17 cellular contexts compared by ENCODE assay signal in the genomic region with DNA sequence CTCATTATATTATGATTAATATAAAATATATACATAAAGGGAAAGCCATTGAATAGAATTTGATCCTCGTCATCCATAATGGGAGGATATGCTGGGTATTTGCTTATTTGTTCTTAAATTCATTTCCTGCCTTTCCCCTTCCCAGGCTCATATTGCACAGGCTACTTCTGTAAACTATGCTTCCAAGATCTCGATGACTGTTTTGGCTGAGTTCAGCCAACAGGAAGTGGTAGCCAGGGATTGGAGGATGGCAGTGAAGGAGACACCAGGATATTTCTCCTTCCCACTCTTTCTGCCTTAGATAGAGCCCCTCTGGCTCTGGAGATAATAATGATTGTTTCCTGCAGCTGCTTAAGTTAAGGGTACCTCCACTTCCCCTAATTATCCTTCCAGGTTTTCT. TPM values are rescaled to one million over a fixed set of nuclear protein-coding genes. Genes with fewer than 3 reads are reported as not detected.
A peak's percentile ranks its signal among the peaks of the same experiment; 100 is the strongest.
DNase-seq lines count a peak whose midpoint lies in the region; ATAC-seq, FAIRE-seq and TF ChIP-seq lines count a peak whose summit lies in the region.
"Had no signal": no experiment of that assay in that cellular context is flagged by ENCODE, and none has a peak within 500 bp of the region (broad histone marks: within the 10 kb centered on the region; RNA-seq: fewer than 3 reads in every experiment).

No MANE protein-coding gene starts in this region.

- dilution Hi-C loops in keratinocyte (cut with MboI; ENCODE audit: extremely low pct_ligation_motif_present, low sequenced_read_pairs): no loop called here

- H3K9me1 ChIP-seq in keratinocyte (ENCODE audit: control insufficient read depth, extremely low read depth, insufficient read depth, low read length): no peaks in the 10 kb centered on the region

- TF ChIP-seq POLR2A in thyroid gland (IDR thresholded peaks at IDR 0.05): no peak

- H3K9ac ChIP-seq in keratinocyte (ENCODE audit: control insufficient read depth, extremely low read depth, insufficient read depth, low read length): no peak overlapping the region

- intact Hi-C loops in thyroid gland (cut with DNase I): no loop called here

- H3K36me3 ChIP-seq in MG63: no peaks in the 10 kb centered on the region
- H3K36me3 ChIP-seq in bronchial epithelial cell (ENCODE audit: control insufficient read depth, insufficient read depth, low read length): no peaks in the 10 kb centered on the region
- H3K36me3 ChIP-seq in keratinocyte (ENCODE audit: control insufficient read depth in 2 of 2, extremely low read depth in 1 of 2, insufficient read depth in 2 of 2, low read length in 2 of 2): no peaks in the 10 kb centered on the region
- no peaks in the 10 kb centered on the region for H3K36me3 ChIP-seq in thyroid gland

- TF ChIP-seq CTCF in bronchial epithelial cell (IDR thresholded peaks at IDR 0.05; ENCODE audit: insufficient read depth, low read length, severe bottlenecking) (no peak), keratinocyte (optimal IDR thresholded peaks at IDR 0.05 in 1 of 3, IDR thresholded peaks at IDR 0.05 in 1 of 3, conservative IDR thresholded peaks at IDR 0.05 in 1 of 3; ENCODE audit: extremely low read depth in 1 of 3, insufficient read depth in 2 of 3, low read length in 3 of 3) (no peak), thyroid gland (IDR thresholded peaks at IDR 0.05) (no peak)

- H4K20me1 ChIP-seq in keratinocyte (ENCODE audit: control insufficient read depth, extremely low read depth, insufficient read depth, low read length): no peaks in the 10 kb centered on the region

- DNase-seq in COLO829 (ENCODE audit: low spot score) (peak; percentile 11), MG63 (peak; percentile 65), bronchial epithelial cell (ENCODE audit: low read depth) (peak; percentile 77), keratinocyte (ENCODE audit: low read depth, low spot score) (no peak), DMS 273 treated with DMSO at 0.1 percent for 48 hours (lab: John Stamatoyannopoulos, UW) (no peak), SHP77 treated with DMSO at 0.1 percent for 48 hours (lab: John Stamatoyannopoulos, UW) (no peak), thyroid gland (no peak)
- DNase-seq: activated CD4-positive, alpha-beta T cell treated with anti-CD3 and anti-CD28 coated beads for 36 hours; activated T-cell treated with anti-CD3 and anti-CD28 coated beads, Interleukin-2, amount 50 U/mL, for 4 hours; natural killer cell; NCI-H1092 treated with DMSO at 0.1 percent for 48 hours; NCI-H345; OCI-M1; T-helper 1 cell had no signal

- H3K79me2 ChIP-seq in keratinocyte (ENCODE audit: control insufficient read depth, insufficient read depth, low read length): no peaks in the 10 kb centered on the region

- FAIRE-seq in bronchial epithelial cell (lab: Jason Lieb, UNC) (no peak), keratinocyte (lab: Jason Lieb, UNC) (peak; percentile 39)
- FAIRE-seq: G401.6 had no signal

- H3K4me2 ChIP-seq in keratinocyte (ENCODE audit: control insufficient read depth, extremely low read depth, insufficient read depth, low read depth, low read length): peak overlapping the region; percentile 6

- H3K27me3 ChIP-seq in MG63 (no peaks in the 10 kb centered on the region), bronchial epithelial cell (ENCODE audit: control insufficient read depth, insufficient read depth, low read length) (no peaks in the 10 kb centered on the region), keratinocyte (ENCODE audit: control insufficient read depth, extremely low read depth, insufficient read depth, low read length) (no peaks in the 10 kb centered on the region), thyroid gland (no peaks in the 10 kb centered on the region)

- H3K27ac ChIP-seq in keratinocyte (ENCODE audit: control insufficient read depth, insufficient read depth, low read length) (no peak overlapping the region), thyroid gland (no peak overlapping the region)

- H3K4me3 ChIP-seq in MG63 (no peak overlapping the region), bronchial epithelial cell (ENCODE audit: low read depth, low read length) (no peak overlapping the region), keratinocyte (ENCODE audit: control insufficient read depth in 2 of 3, extremely low read depth in 1 of 3, insufficient read depth in 2 of 3, low read depth in 1 of 3, low read length in 3 of 3) (no peak overlapping the region), thyroid gland (replicated peaks in 1 of 3) (no peak overlapping the region)

- 39 to 47% methylated on average over 2 of the region's 2 CpGs for WGBS in thyroid gland, 2 donors

- ATAC-seq in GM21423 (IDR thresholded peaks at IDR 0.05; ENCODE audit: unreplicated experiment): no peak
- ATAC-seq: activated CD4-positive, alpha-beta T cell treated with anti-CD3 and anti-CD28 coated beads for 36 hours; activated T-cell treated with anti-CD3 and anti-CD28 coated beads, Interleukin-2, amount 50 U/mL, for 4 hours; left lobe of liver; natural killer cell had no signal

- peak overlapping the region; percentile 64 for H2AFZ ChIP-seq in keratinocyte (ENCODE audit: control insufficient read depth, low read length)

- H3K4me1 ChIP-seq in keratinocyte (ENCODE audit: control insufficient read depth, extremely low read depth, insufficient read depth, low read length) (peaks cover 15% of the 10 kb centered on the region), thyroid gland (no peaks in the 10 kb centered on the region)

- H3K9me3 ChIP-seq in MG63 (no peaks in the 10 kb centered on the region), keratinocyte (ENCODE audit: control insufficient read depth, low read depth, low read length) (no peaks in the 10 kb centered on the region), thyroid gland (no peaks in the 10 kb centered on the region)

RNA-seq across cellular contexts. Expression of a gene that starts 44.3 kb away (rescaled TPM):
- total RNA-seq in MG63 (2014; rRNA removed; shearing (Covaris generic); ENCODE audit: low replicate concordance): 50.6 and 60.0 TPM in 2 replicates
- total RNA-seq in bronchial epithelial cell: 24.5 and 26.1 TPM in 2 replicates
- 26.4 to 64.4 TPM (median 32.0 TPM) in 3 replicates for polyA plus RNA-seq in keratinocyte
- polyA plus RNA-seq in keratinocyte (2011; ENCODE audit: low read depth): 30.1 TPM
- polyA plus RNA-seq in keratinocyte (2011; cell fraction: cytosol; rRNA removed): 28.3 and 46.9 TPM in 2 replicates
- polyA plus RNA-seq in keratinocyte (2011; cell fraction: nucleus; rRNA removed): 23.8 and 37.2 TPM in 2 replicates
- polyA plus RNA-seq in keratinocyte (2012; ENCODE audit: low replicate concordance): 26.1 and 31.6 TPM in 2 replicates
- polyA minus RNA-seq in keratinocyte: 6.1 to 18.1 TPM (median 9.7 TPM) in 3 replicates
- polyA minus RNA-seq in keratinocyte (2011; cell fraction: cytosol; rRNA and poly(A)+ RNA removed): 20.1 TPM
- polyA minus RNA-seq in keratinocyte (2011; cell fraction: nucleus; rRNA and poly(A)+ RNA removed): 14.6 and 25.5 TPM in 2 replicates
- total RNA-seq in thyroid gland: 10 to 100 TPM; 23.5 to 46.0 (median 26.5) TPM

Comparison
In these comparisons a context has a peak if more than half of its experiments do, and no peak if none do; other contexts are left out.
1. DNase-seq: peak in COLO829 (single experiment), MG63 (single experiment) and bronchial epithelial cell (single experiment); none in keratinocyte (single experiment), DMS 273 treated with DMSO at 0.1 percent for 48 hours (single experiment), SHP77 treated with DMSO at 0.1 percent for 48 hours (single experiment) and thyroid gland (0 of 2).